17 cellular contexts compared by ENCODE assay signal in the genomic region with DNA sequence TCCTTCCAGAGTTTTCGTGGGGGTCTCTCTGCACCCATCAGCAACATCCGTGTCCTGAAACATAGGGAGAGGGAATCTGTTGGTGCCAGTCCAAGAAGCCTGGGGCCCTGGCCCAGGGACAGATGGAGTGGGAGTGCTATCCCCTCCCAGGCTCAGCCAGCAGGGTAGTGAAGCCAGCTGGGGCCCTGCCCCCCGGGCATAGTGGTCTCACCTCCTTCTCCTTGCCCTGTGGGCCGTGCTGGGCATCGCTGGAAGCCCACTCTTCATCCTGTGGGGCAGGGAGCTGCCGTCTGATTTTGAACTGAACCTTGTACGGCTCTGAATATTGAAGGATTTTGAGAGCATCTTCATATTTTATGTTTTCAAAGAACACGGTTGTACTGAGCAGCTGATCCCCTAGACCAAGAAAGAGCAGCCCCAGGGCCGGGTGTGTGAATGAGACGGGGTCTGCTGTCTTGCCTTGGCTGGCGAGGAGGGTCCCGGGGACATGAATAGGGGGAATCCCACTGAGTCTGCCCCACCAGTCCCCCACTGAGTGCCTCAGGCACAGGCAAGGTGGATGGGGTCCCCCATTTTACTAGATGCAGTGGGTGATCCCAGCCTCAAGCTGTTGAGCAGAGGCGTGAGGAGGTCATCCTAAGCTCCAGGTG. TPM values are rescaled to one million over a fixed set of nuclear protein-coding genes. Genes with fewer than 3 reads are reported as not detected.
"Had no signal": no experiment of that assay in that cellular context is flagged by ENCODE, and none has a peak within 500 bp of the region (broad histone marks: within the 10 kb centered on the region; RNA-seq: fewer than 3 reads in every experiment).

No MANE protein-coding gene starts in this region.

- H3K4me1 Mint-ChIP-seq: neural progenitor cell had no signal

- DNase-seq: cerebellar nuclear complex; colonic mucosa; dermis blood vessel endothelial cell; foreskin keratinocyte; head of caudate nucleus; occipital lobe; retina; sigmoid colon; stimulated activated CD4-positive, alpha-beta T cell treated with anti-CD3 and anti-CD28 coated beads, Interleukin-12 subunit alpha, Interleukin-12 subunit beta, amount 100 ng/mL, for 4 hours; stimulated activated naive CD4-positive, alpha-beta T cell treated with Interleukin-2 at 50 U/mL for 16 hours; trophoblast cell had no signal

- ATAC-seq: foreskin keratinocyte; left lung; natural killer cell treated with Interleukin-12 subunit alpha and Interleukin-12 subunit beta and Interleukin-15 and Interleukin-18, amount 100 ng/mL, for 72 hours; psoas muscle had no signal

- H3K9me3 Mint-ChIP-seq: natural killer cell treated with Interleukin-12 subunit alpha and Interleukin-12 subunit beta and Interleukin-15 and Interleukin-18, amount 100 ng/mL, for 72 hours; neural progenitor cell had no signal

- H3K36me3 Mint-ChIP-seq: natural killer cell treated with Interleukin-12 subunit alpha and Interleukin-12 subunit beta and Interleukin-15 and Interleukin-18, amount 100 ng/mL, for 72 hours; neural progenitor cell had no signal

- H3K27ac Mint-ChIP-seq: natural killer cell treated with Interleukin-12 subunit alpha and Interleukin-12 subunit beta and Interleukin-15 and Interleukin-18, amount 100 ng/mL, for 72 hours; neural progenitor cell had no signal

- H3K4me3 Mint-ChIP-seq: natural killer cell treated with Interleukin-12 subunit alpha and Interleukin-12 subunit beta and Interleukin-15 and Interleukin-18, amount 100 ng/mL, for 72 hours; neural progenitor cell had no signal

RNA-seq across cellular contexts. Expression of a gene that starts 23.3 kb away (rescaled TPM):
- total RNA-seq: natural killer cell treated with Interleukin-12 subunit alpha and Interleukin-12 subunit beta and Interleukin-15 and Interleukin-18, amount 100 ng/mL, for 72 hours had no signal

RNA-seq across cellular contexts. Expression of a gene that starts 30.2 kb away (rescaled TPM):
- total RNA-seq: epithelial cell of proximal tubule; foreskin keratinocyte; hepatocyte; natural killer cell treated with Interleukin-12 subunit alpha and Interleukin-12 subunit beta and Interleukin-15 and Interleukin-18, amount 100 ng/mL, for 72 hours had no signal
- polyA plus RNA-seq: psoas muscle had no signal
